Comparison of ENCODE assay signal across 1 cellular context in genomic region chr3:33194303-33194702, GRCh38.
TF ChIP-seq lines count a peak whose summit lies in the region.

No MANE protein-coding gene starts in this region.

TF ChIP-seq in K562, 482 proteins besides CTCF, POLR2A, EP300 and RAD21:
- TF ChIP-seq FOXJ2 (tag; IDR thresholded peaks at IDR 0.05), result peak; percentile 30; the same call in 1 of the 2 replicates
- no peak for TF ChIP-seq SLC30A9 (CRISPR knock-in tag; IDR thresholded peaks at IDR 0.05)
- TF ChIP-seq EZH2 (IDR thresholded peaks at IDR 0.05; ENCODE audit: borderline replicate concordance, low read depth, low read length), result no peak
- peak; percentile 22; the same call in 1 of the 2 replicates for TF ChIP-seq RFX1 (IDR thresholded peaks at IDR 0.05)
- TF ChIP-seq, protein P1, sequence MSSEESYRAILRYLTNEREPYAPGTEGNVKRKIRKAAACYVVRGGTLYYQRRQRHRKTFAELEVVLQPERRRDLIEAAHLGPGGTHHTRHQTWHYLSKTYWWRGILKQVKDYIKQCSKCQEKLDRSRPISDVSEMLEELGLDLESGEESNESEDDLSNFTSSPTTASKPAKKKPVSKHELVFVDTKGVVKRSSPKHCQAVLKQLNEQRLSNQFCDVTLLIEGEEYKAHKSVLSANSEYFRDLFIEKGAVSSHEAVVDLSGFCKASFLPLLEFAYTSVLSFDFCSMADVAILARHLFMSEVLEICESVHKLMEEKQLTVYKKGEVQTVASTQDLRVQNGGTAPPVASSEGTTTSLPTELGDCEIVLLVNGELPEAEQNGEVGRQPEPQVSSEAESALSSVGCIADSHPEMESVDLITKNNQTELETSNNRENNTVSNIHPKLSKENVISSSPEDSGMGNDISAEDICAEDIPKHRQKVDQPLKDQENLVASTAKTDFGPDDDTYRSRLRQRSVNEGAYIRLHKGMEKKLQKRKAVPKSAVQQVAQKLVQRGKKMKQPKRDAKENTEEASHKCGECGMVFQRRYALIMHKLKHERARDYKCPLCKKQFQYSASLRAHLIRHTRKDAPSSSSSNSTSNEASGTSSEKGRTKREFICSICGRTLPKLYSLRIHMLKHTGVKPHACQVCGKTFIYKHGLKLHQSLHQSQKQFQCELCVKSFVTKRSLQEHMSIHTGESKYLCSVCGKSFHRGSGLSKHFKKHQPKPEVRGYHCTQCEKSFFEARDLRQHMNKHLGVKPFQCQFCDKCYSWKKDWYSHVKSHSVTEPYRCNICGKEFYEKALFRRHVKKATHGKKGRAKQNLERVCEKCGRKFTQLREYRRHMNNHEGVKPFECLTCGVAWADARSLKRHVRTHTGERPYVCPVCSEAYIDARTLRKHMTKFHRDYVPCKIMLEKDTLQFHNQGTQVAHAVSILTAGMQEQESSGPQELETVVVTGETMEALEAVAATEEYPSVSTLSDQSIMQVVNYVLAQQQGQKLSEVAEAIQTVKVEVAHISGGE (CRISPR knock-in tag; IDR thresholded peaks at IDR 0.05), result no peak
- TF ChIP-seq NFXL1 (CRISPR knock-in tag; IDR thresholded peaks at IDR 0.05), result no peak
- no peak for TF ChIP-seq ELF1 (tag; IDR thresholded peaks at IDR 0.05)
- no peak for TF ChIP-seq BCL6 (CRISPR knock-in tag; IDR thresholded peaks at IDR 0.05)
- TF ChIP-seq OTX1 (CRISPR knock-in tag; IDR thresholded peaks at IDR 0.05), result no peak
- TF ChIP-seq FOXO4 (CRISPR knock-in tag; IDR thresholded peaks at IDR 0.05), result no peak
- no peak for TF ChIP-seq ZNF57 (CRISPR knock-in tag; IDR thresholded peaks at IDR 0.05)
- no peak for TF ChIP-seq STAG1 (CRISPR knock-in tag; IDR thresholded peaks at IDR 0.05; ENCODE audit: borderline replicate concordance)
- no peak for TF ChIP-seq ZNF274 (IDR thresholded peaks at IDR 0.05; ENCODE audit: borderline replicate concordance, low read depth, low read length)
